19 cellular contexts compared by ENCODE assay signal in the genomic region with DNA sequence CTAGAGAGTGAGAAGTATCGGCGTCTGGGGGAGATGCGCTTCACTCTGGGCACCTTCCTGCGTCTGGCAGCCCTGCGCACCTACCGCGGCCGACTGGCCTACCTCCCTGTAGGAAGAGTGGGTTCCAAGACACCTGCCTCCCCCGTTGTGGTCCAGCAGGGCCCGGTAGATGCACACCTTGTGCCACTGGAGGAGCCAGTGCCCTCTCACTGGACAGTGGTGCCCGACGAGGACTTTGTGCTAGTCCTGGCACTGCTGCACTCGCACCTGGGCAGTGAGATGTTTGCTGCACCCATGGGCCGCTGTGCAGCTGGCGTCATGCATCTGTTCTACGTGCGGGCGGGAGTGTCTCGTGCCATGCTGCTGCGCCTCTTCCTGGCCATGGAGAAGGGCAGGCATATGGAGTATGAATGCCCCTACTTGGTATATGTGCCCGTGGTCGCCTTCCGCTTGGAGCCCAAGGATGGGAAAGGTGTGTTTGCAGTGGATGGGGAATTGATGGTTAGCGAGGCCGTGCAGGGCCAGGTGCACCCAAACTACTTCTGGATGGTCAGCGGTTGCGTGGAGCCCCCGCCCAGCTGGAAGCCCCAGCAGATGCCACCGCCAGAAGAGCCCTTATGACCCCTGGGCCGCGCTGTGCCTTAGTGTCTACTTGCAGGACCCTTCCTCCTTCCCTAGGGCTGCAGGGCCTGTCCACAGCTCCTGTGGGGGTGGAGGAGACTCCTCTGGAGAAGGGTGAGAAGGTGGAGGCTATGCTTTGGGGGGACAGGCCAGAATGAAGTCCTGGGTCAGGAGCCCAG. TPM values are rescaled to one million over a fixed set of nuclear protein-coding genes. Genes with fewer than 3 reads are reported as not detected.
DNase-seq lines count a peak whose midpoint lies in the region; ATAC-seq, FAIRE-seq and TF ChIP-seq lines count a peak whose summit lies in the region.
"Had no signal": no experiment of that assay in that cellular context is flagged by ENCODE, and none has a peak within 500 bp of the region (broad histone marks: within the 10 kb centered on the region; RNA-seq: fewer than 3 reads in every experiment).

No MANE protein-coding gene starts in this region.

- no peak overlapping the region for H3K4me3 Mint-ChIP-seq in stimulated activated naive B cell treated with anti-CD40 and anti-IgM and Interleukin-4, amounts not matched to agents 10 μg/mL and 1 μg/mL and 100 μg/mL, for 72 hours

- intact Hi-C loops in Right ventricle myocardium inferior (cut with DNase I), result no loop called here

- H3K27me3 Mint-ChIP-seq in stimulated activated naive B cell treated with anti-CD40 and anti-IgM and Interleukin-4, amounts not matched to agents 10 μg/mL and 1 μg/mL and 100 μg/mL, for 72 hours, result peaks cover 0 to under 1% of the 10 kb centered on the region in 2 donors

- TF ChIP-seq RAD21 in H1 (IDR thresholded peaks at IDR 0.05 in 1 of 2, conservative IDR thresholded peaks at IDR 0.05 in 1 of 2; ENCODE audit: low read depth in 2 of 2, low read length in 2 of 2), result no peak

- no peak overlapping the region for H2BK5ac ChIP-seq in H1 (ENCODE audit: low read depth, low read length)

- H2AK5ac ChIP-seq in H1 (ENCODE audit: low read depth, low read length), result peak overlapping the region; percentile 43; the same call in 1 of the 2 replicates

- H3K79me1 ChIP-seq in H1 (ENCODE audit: low read depth, low read length), result no peaks in the 10 kb centered on the region; the same call in 1 of the 2 replicates

- no peak overlapping the region for H2BK12ac ChIP-seq in H1 (ENCODE audit: low read depth, low read length)

- H4K8ac ChIP-seq in H1 (ENCODE audit: extremely low read depth, insufficient read depth, low read length), result peak overlapping the region; percentile 15; the same call in 1 of the 2 replicates

- H3K36me3 Mint-ChIP-seq in stimulated activated naive B cell treated with anti-CD40 and anti-IgM and Interleukin-4, amounts not matched to agents 10 μg/mL and 1 μg/mL and 100 μg/mL, for 72 hours, result peaks cover 9 to 35% of the 10 kb centered on the region in 2 donors

- DNase-seq in Right ventricle myocardium inferior (ENCODE audit: missing footprints) (peak; percentile 57), right atrium auricular region (ENCODE audit: low spot score) (no peak), Karpas-422 (peak; percentile 39), H1 (ENCODE audit: low read depth in 1 of 2, low spot score in 2 of 2) (no peak), small intestine (peak; percentile 38), NCI-H146 treated with DMSO at 0.1 percent for 48 hours (lab: John Stamatoyannopoulos, UW; ENCODE audit: unreplicated experiment) (no peak), NCI-H526 treated with DMSO at 0.1 percent for 48 hours (lab: John Stamatoyannopoulos, UW) (no peak)
- no peak for DNase-seq in stimulated activated naive B cell treated with anti-CD40 and anti-IgM and Interleukin-4, amounts not matched to agents 10 μg/mL and 1 μg/mL and 100 μg/mL, for 72 hours
- DNase-seq: activated CD4-positive, alpha-beta T cell treated with anti-CD3 and anti-CD28 coated beads for 4 hours; activated effector memory CD4-positive, alpha-beta T cell treated with anti-CD3 and anti-CD28 coated beads, Interleukin-2, amount 50 U/mL, for 16 hours; amniotic stem cell; CD8-positive, alpha-beta T cell; DMS79 treated with DMSO at 0.1 percent for 48 hours; hippocampal formation; lower lobe of right lung had no signal

- no peak overlapping the region for H3K18ac ChIP-seq in H1 (ENCODE audit: extremely low read depth, low read length)

- H3K4me2 ChIP-seq in Karpas-422 (ENCODE audit: low read depth, low read length, poor library complexity, severe bottlenecking) (no peak overlapping the region), H1 (ENCODE audit: insufficient read depth in 1 of 2, low read depth in 2 of 2, low read length in 2 of 2) (no peak overlapping the region)

- no peak overlapping the region for H3K27ac Mint-ChIP-seq in stimulated activated naive B cell treated with anti-CD40 and anti-IgM and Interleukin-4, amounts not matched to agents 10 μg/mL and 1 μg/mL and 100 μg/mL, for 72 hours
- H3K27ac Mint-ChIP-seq: CD8-positive, alpha-beta T cell had no signal

- H3K9me3 ChIP-seq in right atrium auricular region (no peaks in the 10 kb centered on the region), Karpas-422 (ENCODE audit: low read length) (no peaks in the 10 kb centered on the region), H1 (ENCODE audit: insufficient read depth in 2 of 2, low read depth in 1 of 2, low read length in 1 of 2) (no peaks in the 10 kb centered on the region), small intestine (ENCODE audit: control insufficient read depth, low read depth) (no peaks in the 10 kb centered on the region)
- H3K9me3 ChIP-seq: lower lobe of right lung, pancreas, thoracic aorta had no signal

- ATAC-seq in Right ventricle myocardium inferior, result no peak
- no peak for ATAC-seq in stimulated activated naive B cell treated with anti-CD40 and anti-IgM and Interleukin-4, amounts not matched to agents 10 μg/mL and 1 μg/mL and 100 μg/mL, for 72 hours (replicated peaks)
- ATAC-seq: CD8-positive, alpha-beta T cell; lower lobe of right lung; pancreas; sciatic nerve had no signal

- no peak for TF ChIP-seq EP300 in H1 (IDR thresholded peaks at IDR 0.05; ENCODE audit: borderline replicate concordance in 1 of 2, low read depth in 2 of 2, low read length in 2 of 2)

- H3K9ac ChIP-seq in Karpas-422 (ENCODE audit: low read length) (no peak overlapping the region), H1 (replicated peaks in 1 of 4; ENCODE audit: extremely low read depth in 1 of 4, low read depth in 3 of 4, low read length in 3 of 4) (no peak overlapping the region)

- TF ChIP-seq CTCF in right atrium auricular region (IDR thresholded peaks at IDR 0.05), result no peak
- TF ChIP-seq CTCF in H1 (IDR thresholded peaks at IDR 0.05; ENCODE audit: control extremely low read depth in 1 of 3, insufficient read depth in 1 of 3, low read depth in 1 of 3, low read length in 3 of 3), result no peak

- no peak overlapping the region for H4K91ac ChIP-seq in H1 (replicated peaks; ENCODE audit: insufficient read length, low read length)

- peaks cover 23% of the 10 kb centered on the region for H3K23me2 ChIP-seq in H1 (ENCODE audit: low read depth, low read length)

- H3K56ac ChIP-seq in H1 (replicated peaks; ENCODE audit: insufficient read length, low read depth, low read length), result no peak overlapping the region

- H3K4me3 ChIP-seq in right atrium auricular region (no peak overlapping the region), Karpas-422 (ENCODE audit: low read length) (no peak overlapping the region), H1 (ENCODE audit: extremely low read depth in 1 of 4, insufficient read depth in 2 of 4, low read depth in 3 of 4, low read length in 4 of 4) (no peak overlapping the region), small intestine (ENCODE audit: low read depth in 1 of 2, low read length in 2 of 2) (no peak overlapping the region)

- H2BK15ac ChIP-seq in H1 (ENCODE audit: low read length), result peak overlapping the region; percentile 90; the same call in 1 of the 2 replicates

- H3K79me2 ChIP-seq in Karpas-422 (ENCODE audit: low read length) (no peaks in the 10 kb centered on the region), H1 (ENCODE audit: control insufficient read depth in 1 of 2, insufficient read depth in 2 of 2, low read length in 2 of 2) (no peaks in the 10 kb centered on the region)

- no peak overlapping the region for H3K14ac ChIP-seq in H1 (ENCODE audit: insufficient read length)

- no peak overlapping the region for H2AFZ ChIP-seq in Karpas-422 (ENCODE audit: low read length)
- no peak overlapping the region for H2AFZ ChIP-seq in H1 (ENCODE audit: low read length)

- peaks cover 0 to 30% of the 10 kb centered on the region in 2 donors for H3K4me1 ChIP-seq in right atrium auricular region
- H3K4me1 ChIP-seq in Karpas-422 (ENCODE audit: low read length), result peaks cover 32% of the 10 kb centered on the region
- peaks cover 5 to 37% (median 21%) of the 10 kb centered on the region in 4 experiments for H3K4me1 ChIP-seq in H1 (replicated peaks in 1 of 4; ENCODE audit: control insufficient read depth in 3 of 4, insufficient read depth in 4 of 4, low read length in 3 of 4)
- H3K4me1 ChIP-seq in small intestine (ENCODE audit: control insufficient read depth in 2 of 2, insufficient read depth in 1 of 2, low read depth in 1 of 2, low read length in 1 of 2), result no peaks in the 10 kb centered on the region

- 92% methylated on average over 31 of the region's 31 CpGs; no CpG with 5 or more reads in 1 of the 2 experiments for WGBS in H1 (ENCODE audit: extremely low coverage in 1 of 2, insufficient coverage in 1 of 2, insufficient read length in 1 of 2, insufficient replicate concordance in 2 of 2, low coverage in 1 of 2, low lambda C conversion rate in 2 of 2, missing lambda C conversion rate in 1 of 2), 2 experiments
- WGBS in small intestine, 3 donors, result 59 to 91% (median 73%) methylated on average over 31 of the region's 31 CpGs

- CTCF ChIA-PET in H1 (lab: Charles Lee; ENCODE audit: partially characterized antibody), result interaction anchor here (1.0 to 28.1 kb wide), 20 partner anchors 10 to 373 kb away, joined by 3 to 635 read pairs (median 8); partner anchors contain the start of genes PRCD, PRPSAP1, QRICH2 and UBE2O

- H3K4me1 Mint-ChIP-seq in stimulated activated naive B cell treated with anti-CD40 and anti-IgM and Interleukin-4, amounts not matched to agents 10 μg/mL and 1 μg/mL and 100 μg/mL, for 72 hours, result peaks cover 14 to 41% of the 10 kb centered on the region in 2 donors

- no peak overlapping the region for H3K23ac ChIP-seq in H1 (ENCODE audit: insufficient read length)

- no peak overlapping the region for H4K5ac ChIP-seq in H1 (ENCODE audit: insufficient read length, low read depth, low read length)

- H3K27ac ChIP-seq in right atrium auricular region (no peak overlapping the region), Karpas-422 (ENCODE audit: low read length) (no peak overlapping the region), H1 (ENCODE audit: low read depth, low read length) (no peak overlapping the region), small intestine (ENCODE audit: low read depth in 1 of 2, low read length in 1 of 2) (no peak overlapping the region)
- H3K27ac ChIP-seq: lower lobe of right lung, pancreas had no signal

- no peak overlapping the region for H2BK120ac ChIP-seq in H1 (replicated peaks; ENCODE audit: low read depth, low read length)

- H3K4ac ChIP-seq in H1 (replicated peaks; ENCODE audit: insufficient read length, low read depth, low read length), result no peak overlapping the region

- POLR2A ChIA-PET in H1 (lab: Charles Lee; ENCODE audit: partially characterized antibody), result interaction anchor here (0.6 to 4.0 kb wide), 4 partner anchors 22 to 112 kb away, joined by 3 to 15 read pairs (median 11); partner anchors contain the start of gene PRPSAP1

- H4K20me1 ChIP-seq in Karpas-422 (ENCODE audit: insufficient read depth, low read depth, low read length) (peaks cover 5% of the 10 kb centered on the region; the same call in 1 of the 2 replicates), H1 (replicated peaks in 1 of 2; ENCODE audit: control insufficient read depth in 1 of 2, insufficient read depth in 2 of 2, low read length in 2 of 2) (peaks cover 0 to 5% of the 10 kb centered on the region in 2 experiments)

- H3K9me3 Mint-ChIP-seq in stimulated activated naive B cell treated with anti-CD40 and anti-IgM and Interleukin-4, amounts not matched to agents 10 μg/mL and 1 μg/mL and 100 μg/mL, for 72 hours, result no peaks in the 10 kb centered on the region
- H3K9me3 Mint-ChIP-seq: CD8-positive, alpha-beta T cell had no signal

- no peak overlapping the region for H2BK20ac ChIP-seq in H1 (ENCODE audit: low read length)

- FAIRE-seq in H1 (lab: Jason Lieb, UNC) (no peak), small intestine (lab: Jason Lieb, UNC) (no peak)
- FAIRE-seq: islet of Langerhans, pancreas had no signal

- TF ChIP-seq POLR2A in H1 (IDR thresholded peaks at IDR 0.05; ENCODE audit: control extremely low read depth in 1 of 2, low read depth in 2 of 2, low read length in 2 of 2), result no peak

- H3K27me3 ChIP-seq in right atrium auricular region (no peaks in the 10 kb centered on the region), Karpas-422 (ENCODE audit: low read length) (no peaks in the 10 kb centered on the region), H1 (replicated peaks in 1 of 4; ENCODE audit: control insufficient read depth in 3 of 4, extremely low read depth in 1 of 4, insufficient read depth in 3 of 4, low read length in 3 of 4) (peaks cover 18 to 47% (median 32%) of the 10 kb centered on the region in 4 experiments; a peak in 6 of 7 replicates), small intestine (ENCODE audit: control insufficient read depth in 2 of 2, insufficient read depth in 2 of 2, low read length in 2 of 2) (no peaks in the 10 kb centered on the region)
- H3K27me3 ChIP-seq: pancreas had no signal

- peaks cover 18% of the 10 kb centered on the region for H3K36me3 ChIP-seq in right atrium auricular region
- H3K36me3 ChIP-seq in Karpas-422 (ENCODE audit: insufficient read depth, low read length), result no peaks in the 10 kb centered on the region
- H3K36me3 ChIP-seq in H1 (ENCODE audit: control insufficient read depth in 2 of 4, insufficient read depth in 4 of 4, low read length in 3 of 4), result peaks cover 2 to 14% (median 7%) of the 10 kb centered on the region in 4 experiments; a peak in 4 of 8 replicates
- peaks cover 0 to 2% of the 10 kb centered on the region in 2 donors for H3K36me3 ChIP-seq in small intestine (ENCODE audit: control insufficient read depth in 2 of 2, insufficient read depth in 2 of 2, low read length in 2 of 2)

- H3K9me2 ChIP-seq in Karpas-422 (replicated peaks; ENCODE audit: insufficient read depth, low read length), result no peaks in the 10 kb centered on the region

RNA-seq across cellular contexts. Expression of gene SPHK1, which starts 2.8 kb away (rescaled TPM):
- total RNA-seq in Right ventricle myocardium inferior (2.7 TPM), right atrium auricular region (10 to 100 TPM in 1 of 2 donors, 1 to 10 TPM in 1; 6.4 to 16.8 TPM)
- total RNA-seq in Karpas-422 (2014; rRNA removed; shearing (Covaris generic); ENCODE audit: low replicate concordance), result 0.67 and 3.9 TPM in 2 replicates
- 2.4 and 2.6 TPM in 2 replicates for total RNA-seq in H1 (2021; fragmentation: NEBNext Ultra II Directional; extraction: Animal tissue kit (Norgen Biotek cat#: 25700))
- polyA plus RNA-seq in H1 (2011; rRNA removed) (2.4 and 4.6 TPM in 2 replicates), small intestine (10 to 100 TPM; 10.5 to 12.7 (median 11.6) TPM)
- polyA plus RNA-seq in H1 (2011; cell fraction: cytosol; rRNA removed), result 4.0 TPM
- 6.2 TPM for polyA plus RNA-seq in H1 (2011; cell fraction: nucleus; rRNA removed)
- polyA plus RNA-seq in H1 (2012, experiment 1 of 2), result 1.3 to 3.1 TPM (median 2.1 TPM) in 4 replicates
- polyA plus RNA-seq in H1 (2012, experiment 2 of 2), result 2.6 TPM
- 1.1 TPM for polyA plus RNA-seq in H1 (2013, experiment 1 of 2)
- polyA plus RNA-seq in H1 (2013, experiment 2 of 2), result 1.2 TPM
- 0.60 and 0.66 TPM in 2 replicates for polyA minus RNA-seq in H1 (2011; rRNA and poly(A)+ RNA removed)
- polyA minus RNA-seq in H1 (2011; cell fraction: cytosol; rRNA and poly(A)+ RNA removed), result not detected
- polyA minus RNA-seq in H1 (2011; cell fraction: nucleus; rRNA and poly(A)+ RNA removed), result 0.50 TPM

RNA-seq across cellular contexts. Expression of gene PRPSAP1, which starts 33.5 kb away (rescaled TPM):
- total RNA-seq in Right ventricle myocardium inferior (35.9 TPM), right atrium auricular region (10 to 100 TPM; 33.7 to 34.0 TPM)
- 27.6 and 41.1 TPM in 2 replicates for total RNA-seq in Karpas-422 (2014; rRNA removed; shearing (Covaris generic); ENCODE audit: low replicate concordance)
- total RNA-seq in H1 (2021; fragmentation: NEBNext Ultra II Directional; extraction: Animal tissue kit (Norgen Biotek cat#: 25700)), result 42.8 and 54.2 TPM in 2 replicates
- polyA plus RNA-seq in H1 (2011; rRNA removed) (32.0 and 42.5 TPM in 2 replicates), small intestine (10 to 100 TPM; 32.2 to 34.9 (median 32.5) TPM)
- polyA plus RNA-seq in H1 (2011; cell fraction: cytosol; rRNA removed), result 51.3 TPM
- polyA plus RNA-seq in H1 (2011; cell fraction: nucleus; rRNA removed), result 44.8 TPM
- polyA plus RNA-seq in H1 (2012, experiment 1 of 2), result 35.8 to 39.2 TPM (median 37.3 TPM) in 4 replicates
- polyA plus RNA-seq in H1 (2012, experiment 2 of 2), result 24.0 TPM
- polyA plus RNA-seq in H1 (2013, experiment 1 of 2), result 23.9 TPM
- polyA plus RNA-seq in H1 (2013, experiment 2 of 2), result 22.1 TPM
- polyA minus RNA-seq in H1 (2011; rRNA and poly(A)+ RNA removed), result 74.0 and 76.2 TPM in 2 replicates
- polyA minus RNA-seq in H1 (2011; cell fraction: cytosol; rRNA and poly(A)+ RNA removed), result 30.1 TPM
- polyA minus RNA-seq in H1 (2011; cell fraction: nucleus; rRNA and poly(A)+ RNA removed), result 37.5 TPM

Comparison
In these comparisons a context has a peak if more than half of its experiments do, and no peak if none do; other contexts are left out.
1. DNase-seq: peak in Right ventricle myocardium inferior (single experiment), Karpas-422 (single experiment) and small intestine (single experiment); none in right atrium auricular region (single experiment), H1 (0 of 2), NCI-H146 treated with DMSO at 0.1 percent for 48 hours (single experiment), NCI-H526 treated with DMSO at 0.1 percent for 48 hours (single experiment) and stimulated activated naive B cell treated with anti-CD40 and anti-IgM and Interleukin-4, amounts not matched to agents 10 μg/mL and 1 μg/mL and 100 μg/mL, for 72 hours (single experiment).